ENCODE assay signal across 13 cellular contexts in the genomic region with DNA sequence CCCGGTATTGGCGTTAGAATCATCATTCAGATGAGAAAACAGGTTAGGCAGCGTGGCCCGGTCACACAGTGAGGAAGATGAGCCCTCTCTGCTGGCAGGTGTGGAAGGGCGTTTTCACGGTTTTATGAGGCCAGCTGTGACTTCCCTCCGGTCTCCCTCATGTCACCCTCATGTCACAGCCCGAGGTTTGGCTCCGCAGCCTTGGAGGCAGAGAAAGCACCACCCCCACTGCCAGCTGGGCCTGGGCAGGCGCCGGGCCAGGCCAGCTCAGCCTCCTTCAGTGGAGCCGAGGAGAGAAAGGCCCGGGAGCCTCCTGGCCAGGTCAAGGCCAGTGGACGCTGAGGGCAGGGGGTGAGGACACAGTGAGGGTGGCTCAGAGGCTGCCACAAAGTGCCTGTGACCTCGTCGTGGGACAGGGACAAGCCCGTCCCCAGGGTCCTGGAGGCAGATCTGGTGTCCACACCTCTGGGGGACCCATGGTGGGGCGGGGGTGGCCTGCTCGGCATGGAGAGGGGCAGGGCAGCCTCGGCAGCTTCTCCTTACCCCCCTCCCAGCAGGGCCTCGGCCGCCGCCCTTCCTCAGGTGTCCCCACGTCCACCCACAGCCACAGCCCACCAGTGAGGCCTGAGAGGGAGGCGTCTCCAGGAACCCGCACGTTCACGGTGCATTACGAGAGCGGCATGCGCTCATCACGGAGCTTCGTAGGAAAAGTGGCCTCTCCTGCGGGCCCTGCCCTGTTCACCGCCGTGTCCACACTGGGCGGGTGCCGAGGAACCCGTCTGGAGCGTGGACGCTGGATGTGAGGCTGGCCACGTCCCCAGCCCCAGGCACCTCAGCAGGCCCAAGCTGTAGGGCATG. TPM values are rescaled to one million over a fixed set of nuclear protein-coding genes. Genes with fewer than 3 reads are reported as not detected.
DNase-seq lines count a peak whose midpoint lies in the region; ATAC-seq and TF ChIP-seq lines count a peak whose summit lies in the region.
"Had no signal": no experiment of that assay in that cellular context is flagged by ENCODE, and none has a peak within 500 bp of the region (broad histone marks: within the 10 kb centered on the region; RNA-seq: fewer than 3 reads in every experiment).

No MANE protein-coding gene starts in this region.

- no peak overlapping the region for H3K23ac ChIP-seq in mesenchymal stem cell (ENCODE audit: low read length in 2 of 2)

- no peak for DNase-seq in activated T-cell treated with anti-CD3 and anti-CD28 coated beads, Interleukin-2, amount 50 U/mL, for 24 hours
- no peak for DNase-seq in activated T-cell treated with anti-CD3 and anti-CD28 coated beads for 4 hours
- DNase-seq in body of pancreas = peak; percentile 34 to 70 (median 54)
- DNase-seq in mesenchymal stem cell = no peak
- DNase-seq in uterus = no peak
- no peak for DNase-seq in DMS79 (lab: John Stamatoyannopoulos, UW)
- no peak for DNase-seq in GM03348 (ENCODE audit: low spot score)
- no peak for DNase-seq in MG63
- DNase-seq: cerebellar nuclear complex, hippocampal formation, NCI-H2107 had no signal

- no peaks in the 10 kb centered on the region for H3K79me1 ChIP-seq in mesenchymal stem cell (replicated peaks; ENCODE audit: low read length, poor library complexity, severe bottlenecking)

- H3K4me3 Mint-ChIP-seq in activated T-cell treated with anti-CD3 and anti-CD28 coated beads, Interleukin-2, amount 50 U/mL, for 24 hours = no peak overlapping the region
- H3K4me3 Mint-ChIP-seq: T-helper 1 cell treated with Interleukin-12 subunit alpha and Interleukin-12 subunit beta and Interleukin-4 antibody, amounts not matched to agents 30 μg/mL and 1 μg/mL, for 36 hours had no signal

- 65 to 68% methylated on average over 8 to 36 of the region's 42 CpGs for WGBS in body of pancreas, 2 donors
- WGBS in mesenchymal stem cell = 91% methylated on average over 42 of the region's 42 CpGs

- H3K36me3 ChIP-seq in body of pancreas (replicated peaks in 1 of 2; ENCODE audit: insufficient read depth in 1 of 2, low read depth in 2 of 2) (no peaks in the 10 kb centered on the region), mesenchymal stem cell (ENCODE audit: control insufficient read depth in 1 of 2, insufficient read depth in 2 of 2, low read depth in 1 of 2, low read length in 2 of 2) (peaks cover 0 to 54% of the 10 kb centered on the region in 2 experiments), uterus (no peaks in the 10 kb centered on the region), MG63 (no peaks in the 10 kb centered on the region)

- no peak overlapping the region for H3K14ac ChIP-seq in mesenchymal stem cell (ENCODE audit: low read length in 2 of 2)

- TF ChIP-seq POLR2A in body of pancreas (IDR thresholded peaks at IDR 0.05) (no peak), uterus (IDR thresholded peaks at IDR 0.05) (no peak)

- no peak overlapping the region for H2AK5ac ChIP-seq in mesenchymal stem cell (ENCODE audit: low read length, severe bottlenecking)

- intact Hi-C loops in body of pancreas (cut with DNase I) = no loop called here
- intact Hi-C loops in uterus (cut with DNase I; ENCODE audit: low total_unique reads) = no loop called here

- no peaks in the 10 kb centered on the region for H3K27me3 Mint-ChIP-seq in activated T-cell treated with anti-CD3 and anti-CD28 coated beads, Interleukin-2, amount 50 U/mL, for 24 hours

- H3K27me3 ChIP-seq in body of pancreas = no peaks in the 10 kb centered on the region
- H3K27me3 ChIP-seq in mesenchymal stem cell (ENCODE audit: control insufficient read depth in 1 of 2, insufficient read depth in 1 of 2, low read length in 2 of 2) = no peaks in the 10 kb centered on the region
- H3K27me3 ChIP-seq in uterus = no peaks in the 10 kb centered on the region
- no peaks in the 10 kb centered on the region for H3K27me3 ChIP-seq in MG63

- H3K4me2 ChIP-seq in mesenchymal stem cell (ENCODE audit: low read length, poor library complexity, severe bottlenecking) = no peak overlapping the region

- H2AFZ ChIP-seq in mesenchymal stem cell (ENCODE audit: low read depth, low read length) = no peak overlapping the region

- no peak overlapping the region for H3K4ac ChIP-seq in mesenchymal stem cell (ENCODE audit: low read depth in 1 of 2, low read length in 2 of 2)

- peak overlapping the region; percentile 29 for H4K91ac ChIP-seq in mesenchymal stem cell (ENCODE audit: low read length)

- ATAC-seq in body of pancreas = peak; percentile 48

- no peak overlapping the region for H2BK120ac ChIP-seq in mesenchymal stem cell (ENCODE audit: low read depth, low read length)

- H3K9ac ChIP-seq in mesenchymal stem cell (ENCODE audit: low read length) = no peak overlapping the region

- H3K4me3 ChIP-seq in body of pancreas (no peak overlapping the region), mesenchymal stem cell (ENCODE audit: insufficient read depth in 1 of 2, low read depth in 1 of 2, low read length in 2 of 2) (no peak overlapping the region), uterus (no peak overlapping the region), MG63 (no peak overlapping the region)

- no peaks in the 10 kb centered on the region for H3K9me3 Mint-ChIP-seq in activated T-cell treated with anti-CD3 and anti-CD28 coated beads, Interleukin-2, amount 50 U/mL, for 24 hours
- H3K9me3 Mint-ChIP-seq: T-helper 1 cell treated with Interleukin-12 subunit alpha and Interleukin-12 subunit beta and Interleukin-4 antibody, amounts not matched to agents 30 μg/mL and 1 μg/mL, for 36 hours had no signal

- H3K4me1 ChIP-seq in body of pancreas = peaks cover 7% of the 10 kb centered on the region
- H3K4me1 ChIP-seq in mesenchymal stem cell (ENCODE audit: control insufficient read depth, insufficient read depth, low read depth, low read length) = peaks cover 2% of the 10 kb centered on the region
- H3K4me1 ChIP-seq in uterus = no peaks in the 10 kb centered on the region

- TF ChIP-seq CTCF in body of pancreas (IDR thresholded peaks at IDR 0.05) = no peak
- no peak for TF ChIP-seq CTCF in uterus (IDR thresholded peaks at IDR 0.05)

- H2BK15ac ChIP-seq in mesenchymal stem cell (ENCODE audit: low read depth, poor library complexity, severe bottlenecking) = no peak overlapping the region

- H2BK5ac ChIP-seq in mesenchymal stem cell (ENCODE audit: low read depth, low read length, poor library complexity, severe bottlenecking) = no peak overlapping the region

- no peak overlapping the region for H4K8ac ChIP-seq in mesenchymal stem cell (ENCODE audit: low read length)

- H3K36me3 Mint-ChIP-seq in activated T-cell treated with anti-CD3 and anti-CD28 coated beads, Interleukin-2, amount 50 U/mL, for 24 hours (ENCODE audit: low read depth) = no peaks in the 10 kb centered on the region

- H3K27ac Mint-ChIP-seq in activated T-cell treated with anti-CD3 and anti-CD28 coated beads, Interleukin-2, amount 50 U/mL, for 24 hours = peak overlapping the region; percentile 64
- H3K27ac Mint-ChIP-seq: T-helper 1 cell treated with Interleukin-12 subunit alpha and Interleukin-12 subunit beta and Interleukin-4 antibody, amounts not matched to agents 30 μg/mL and 1 μg/mL, for 36 hours had no signal

- H3K27ac ChIP-seq in body of pancreas (peak overlapping the region in 2 of 4 donors; percentile 62 to 65), mesenchymal stem cell (ENCODE audit: low read length, poor library complexity, severe bottlenecking) (no peak overlapping the region), uterus (peak overlapping the region; percentile 25 to 64)

- H3K18ac ChIP-seq in mesenchymal stem cell (ENCODE audit: low read depth in 1 of 2, low read length in 2 of 2) = no peak overlapping the region

- H3K9me3 ChIP-seq in body of pancreas (no peaks in the 10 kb centered on the region), mesenchymal stem cell (ENCODE audit: control insufficient read depth, low read length) (no peaks in the 10 kb centered on the region), uterus (no peaks in the 10 kb centered on the region), MG63 (no peaks in the 10 kb centered on the region)

- H2BK12ac ChIP-seq in mesenchymal stem cell (ENCODE audit: low read length in 2 of 2) = no peak overlapping the region

- peaks cover 23% of the 10 kb centered on the region for H3K4me1 Mint-ChIP-seq in activated T-cell treated with anti-CD3 and anti-CD28 coated beads, Interleukin-2, amount 50 U/mL, for 24 hours (ENCODE audit: low read depth)

RNA-seq across cellular contexts. Expression of gene EXD3, which starts 32.2 kb away (rescaled TPM):
- total RNA-seq in body of pancreas (10 to 100 TPM; 23.3 to 34.9 TPM), uterus (10 to 100 TPM; 11.8 to 49.0 (median 31.5) TPM)
- polyA plus RNA-seq in mesenchymal stem cell (2013, experiment 1 of 2) = 7.1 TPM
- 7.2 TPM for polyA plus RNA-seq in mesenchymal stem cell (2013, experiment 2 of 2)
- total RNA-seq in MG63 (2014; rRNA removed; shearing (Covaris generic); ENCODE audit: low replicate concordance) = 1.2 TPM in 2 replicates

RNA-seq across cellular contexts. Expression of gene NOXA1, which starts 32.4 kb away (rescaled TPM):
- 10 to 100 TPM in 1 of 2 donors, 1 to 10 TPM in 1; 7.3 to 12.9 TPM for total RNA-seq in body of pancreas
- polyA plus RNA-seq in mesenchymal stem cell (2013, experiment 1 of 2) = 0.21 TPM
- 0.14 TPM for polyA plus RNA-seq in mesenchymal stem cell (2013, experiment 2 of 2)
- 10 to 100 TPM in 1 of 4 donors, 1 to 10 TPM in 2, under 1 TPM in 1; 0.29 to 13.3 (median 3.4) TPM for total RNA-seq in uterus
- total RNA-seq in MG63 (2014; rRNA removed; shearing (Covaris generic); ENCODE audit: low replicate concordance) = not detected in 2 replicates

RNA-seq across cellular contexts. Expression of gene ENTPD8, which starts 50.4 kb away (rescaled TPM):
- total RNA-seq in body of pancreas (1 to 10 TPM; 2.0 to 2.3 TPM), uterus (under 1 TPM in 1 of 4 donors, not detected in 3; 0.21 TPM)
- 0.01 TPM for polyA plus RNA-seq in mesenchymal stem cell (2013, experiment 1 of 2)
- 0.03 TPM for polyA plus RNA-seq in mesenchymal stem cell (2013, experiment 2 of 2)
- total RNA-seq in MG63 (2014; rRNA removed; shearing (Covaris generic); ENCODE audit: low replicate concordance) = not detected in 2 replicates
- polyA plus RNA-seq: AG04450 had no signal

Comparison
In these comparisons a context has a peak if more than half of its experiments do, and no peak if none do; other contexts are left out.
1. DNase-seq: peak in body of pancreas (4 of 4); none in activated T-cell treated with anti-CD3 and anti-CD28 coated beads, Interleukin-2, amount 50 U/mL, for 24 hours (single experiment), activated T-cell treated with anti-CD3 and anti-CD28 coated beads for 4 hours (single experiment), mesenchymal stem cell (single experiment), uterus (0 of 2), DMS79 (single experiment), GM03348 (single experiment) and MG63 (single experiment).